In the genomic region with DNA sequence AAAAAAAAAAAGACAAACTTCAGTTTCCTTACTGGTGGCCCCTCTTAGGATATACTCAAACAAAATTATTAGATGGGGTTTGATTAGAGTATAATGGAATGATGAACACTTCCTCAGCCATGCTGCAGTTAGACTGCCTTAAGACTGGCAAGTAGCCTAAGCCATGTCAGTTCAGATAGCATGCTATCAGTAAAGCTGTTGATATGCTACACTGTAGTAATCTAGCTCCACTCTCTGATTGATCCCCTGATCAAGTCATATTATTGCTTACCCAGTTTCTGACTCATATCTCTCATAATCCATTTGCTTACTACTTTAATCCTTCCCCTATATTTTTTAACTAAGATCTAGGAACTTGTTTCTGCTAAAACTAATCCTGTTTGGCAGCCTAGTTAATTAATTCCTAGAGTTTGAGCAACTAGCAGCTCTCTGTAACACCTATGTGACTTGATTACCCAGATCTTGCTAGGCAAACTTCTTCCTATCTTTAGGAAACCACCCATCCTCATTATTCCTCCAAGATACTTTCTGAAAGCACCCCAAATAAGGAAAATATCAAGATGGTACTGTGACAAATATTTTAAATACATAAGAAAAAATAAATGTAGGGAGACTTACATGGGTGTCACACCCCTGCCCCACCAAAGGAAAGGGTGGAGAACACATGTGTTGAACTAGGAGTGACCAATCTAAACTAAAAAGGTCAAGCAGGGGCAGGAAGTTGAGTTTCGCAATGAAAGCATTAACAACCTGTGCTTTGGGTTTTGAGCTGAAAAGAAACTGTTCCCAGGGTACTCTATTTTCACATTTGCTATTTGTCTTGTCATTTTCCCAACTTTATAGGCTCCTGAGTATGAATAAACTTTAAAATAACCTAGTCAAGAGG, we compare ENCODE assay signal across 10 cellular contexts. TPM values are rescaled to one million over a fixed set of nuclear protein-coding genes. Genes with fewer than 3 reads are reported as not detected.
DNase-seq lines count a peak whose midpoint lies in the region; ATAC-seq and TF ChIP-seq lines count a peak whose summit lies in the region.
"Had no signal": no experiment of that assay in that cellular context is flagged by ENCODE, and none has a peak within 500 bp of the region (broad histone marks: within the 10 kb centered on the region; RNA-seq: fewer than 3 reads in every experiment).

No MANE protein-coding gene starts in this region.

- peaks cover 60% of the 10 kb centered on the region for H3K4me1 ChIP-seq in left ventricle myocardium inferior

- H3K9me3 ChIP-seq in left ventricle myocardium inferior (replicated peaks), result no peaks in the 10 kb centered on the region

- peaks cover 57% of the 10 kb centered on the region for H3K4me1 Mint-ChIP-seq in stimulated activated naive CD8-positive, alpha-beta T cell treated with anti-CD3 and anti-CD28 coated beads, Interleukin-15, amount 100 ng/mL, for 72 hours

- peaks cover 19% of the 10 kb centered on the region for H3K36me3 ChIP-seq in left ventricle myocardium inferior

- H3K4me3 Mint-ChIP-seq in stimulated activated naive CD8-positive, alpha-beta T cell treated with anti-CD3 and anti-CD28 coated beads, Interleukin-15, amount 100 ng/mL, for 72 hours, result no peak overlapping the region
- H3K4me3 Mint-ChIP-seq: GM23338 had no signal

- peak; percentile 49 for ATAC-seq in stimulated activated naive CD8-positive, alpha-beta T cell treated with anti-CD3 and anti-CD28 coated beads, Interleukin-15, amount 100 ng/mL, for 72 hours
- ATAC-seq in GM18858 (IDR thresholded peaks at IDR 0.05; ENCODE audit: unreplicated experiment), result no peak
- no peak for ATAC-seq in HG02763 (IDR thresholded peaks at IDR 0.05; ENCODE audit: unreplicated experiment)
- ATAC-seq: GM23338 had no signal

- no peaks in the 10 kb centered on the region for H3K9me3 Mint-ChIP-seq in stimulated activated naive CD8-positive, alpha-beta T cell treated with anti-CD3 and anti-CD28 coated beads, Interleukin-15, amount 100 ng/mL, for 72 hours
- H3K9me3 Mint-ChIP-seq: GM23338 had no signal

- H3K27me3 ChIP-seq in left ventricle myocardium inferior (ENCODE audit: low read depth), result no peaks in the 10 kb centered on the region

- no peak overlapping the region for H3K27ac Mint-ChIP-seq in stimulated activated naive CD8-positive, alpha-beta T cell treated with anti-CD3 and anti-CD28 coated beads, Interleukin-15, amount 100 ng/mL, for 72 hours

- intact Hi-C loops in left ventricle myocardium inferior (cut with micrococcal nuclease), result no loop called here

- no peak for TF ChIP-seq CTCF in left ventricle myocardium inferior (IDR thresholded peaks at IDR 0.05; ENCODE audit: borderline replicate concordance)

- no peaks in the 10 kb centered on the region for H3K27me3 Mint-ChIP-seq in stimulated activated naive CD8-positive, alpha-beta T cell treated with anti-CD3 and anti-CD28 coated beads, Interleukin-15, amount 100 ng/mL, for 72 hours

- peak overlapping the region; percentile 61 for H3K27ac ChIP-seq in left ventricle myocardium inferior (replicated peaks)

- H3K4me3 ChIP-seq in left ventricle myocardium inferior, result no peak overlapping the region
- H3K4me3 ChIP-seq: GM23338 had no signal

- peak; percentile 24 to 43 for DNase-seq in NOMO-1 (lab: John Stamatoyannopoulos, UW; ENCODE audit: unreplicated experiment in 2 of 2)
- DNase-seq in NOMO-1 treated with dmso at 0.1 percent for 144 hours (lab: John Stamatoyannopoulos, UW; ENCODE audit: unreplicated experiment), result no peak
- peak; percentile 10 for DNase-seq in RPMI7951 (ENCODE audit: low read depth)
- no peak for DNase-seq in left ventricle myocardium inferior
- no peak for DNase-seq in stimulated activated naive CD8-positive, alpha-beta T cell treated with anti-CD3 and anti-CD28 coated beads, Interleukin-15, amount 100 ng/mL, for 72 hours
- no peak for DNase-seq in T-helper 1 cell
- DNase-seq: 8988T had no signal

RNA-seq across cellular contexts. Expression of gene PIK3C2A, which starts 43.2 kb away (rescaled TPM):
- total RNA-seq in RPMI7951 (2014; rRNA removed; shearing (Covaris generic)), result 17.0 and 22.3 TPM in 2 replicates
- 30.6 TPM for total RNA-seq in left ventricle myocardium inferior

Comparison
In these comparisons a context has a peak if more than half of its experiments do, and no peak if none do; other contexts are left out.
1. DNase-seq: peak in NOMO-1 (2 of 2) and RPMI7951 (single experiment); none in NOMO-1 treated with dmso at 0.1 percent for 144 hours (single experiment), left ventricle myocardium inferior (single experiment), stimulated activated naive CD8-positive, alpha-beta T cell treated with anti-CD3 and anti-CD28 coated beads, Interleukin-15, amount 100 ng/mL, for 72 hours (0 of 2) and T-helper 1 cell (0 of 5).